In the genomic region with DNA sequence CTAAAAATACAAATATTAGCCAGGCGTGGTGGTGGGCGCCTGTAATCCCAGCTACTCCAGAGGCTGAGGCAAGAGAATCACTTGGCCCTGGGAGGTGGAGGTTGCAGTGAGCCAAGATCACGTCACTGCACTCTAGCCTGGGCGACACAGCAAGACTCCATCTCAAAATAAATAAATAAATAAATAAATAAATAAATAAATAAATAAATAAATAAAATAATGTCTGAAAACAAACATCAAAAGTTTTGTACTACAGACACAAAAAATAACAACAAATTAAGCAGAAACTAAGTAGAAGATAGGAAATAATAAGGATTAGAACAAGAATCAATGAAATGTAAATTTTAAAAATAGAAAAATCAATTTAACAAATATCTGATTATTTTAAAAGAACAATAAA, we compare ENCODE assay signal across 13 cellular contexts. TPM values are rescaled to one million over a fixed set of nuclear protein-coding genes. Genes with fewer than 3 reads are reported as not detected.
"Had no signal": no experiment of that assay in that cellular context is flagged by ENCODE, and none has a peak within 500 bp of the region (broad histone marks: within the 10 kb centered on the region; RNA-seq: fewer than 3 reads in every experiment).

No MANE protein-coding gene starts in this region.

RNA-seq across cellular contexts. Expression of a gene that starts 8.9 kb away (rescaled TPM):
- total RNA-seq: activated CD4-positive, alpha-beta memory T cell treated with anti-CD3 and anti-CD28 coated beads, Interleukin-2, amount 10 ng/mL, durations not matched to agents 7 days and 5 days; activated CD4-positive, alpha-beta T cell treated with anti-CD3 and anti-CD28 coated beads for 36 hours; activated CD4-positive, alpha-beta T cell treated with anti-CD3 and anti-CD28 coated beads, Interleukin-2, amount 10 ng/mL, durations not matched to agents 7 days and 5 days; activated CD8-positive, alpha-beta memory T cell treated with anti-CD3 and anti-CD28 coated beads, Interleukin-2, amount 10 ng/mL, durations not matched to agents 7 days and 5 days; activated CD8-positive, alpha-beta T cell treated with anti-CD3 and anti-CD28 coated beads, Interleukin-2, amount 10 ng/mL, durations not matched to agents 7 days and 5 days; activated naive CD8-positive, alpha-beta T cell treated with anti-CD3 and anti-CD28 coated beads, Interleukin-2, amount 10 ng/mL, durations not matched to agents 7 days and 5 days; activated T-helper 2 cell treated with anti-CD3 and anti-CD28 coated beads, Interferon-gamma antibody, Interleukin-2, Interleukin-4, amounts not matched to agents 10 μg/mL and 5 μg/mL and 100 μg/mL, durations not matched to agents 14 hours and 24 hours and 36 hours; ascending aorta; bronchial epithelial cell; cardiac muscle cell; chondrocyte; WTC11 had no signal
- polyA plus RNA-seq: adipose tissue, cardiac muscle cell had no signal

RNA-seq across cellular contexts. Expression of a gene that starts 21.2 kb away (rescaled TPM):
- total RNA-seq: activated CD4-positive, alpha-beta memory T cell treated with anti-CD3 and anti-CD28 coated beads, Interleukin-2, amount 10 ng/mL, durations not matched to agents 7 days and 5 days; activated CD4-positive, alpha-beta T cell treated with anti-CD3 and anti-CD28 coated beads for 36 hours; activated CD4-positive, alpha-beta T cell treated with anti-CD3 and anti-CD28 coated beads, Interleukin-2, amount 10 ng/mL, durations not matched to agents 7 days and 5 days; activated CD8-positive, alpha-beta memory T cell treated with anti-CD3 and anti-CD28 coated beads, Interleukin-2, amount 10 ng/mL, durations not matched to agents 7 days and 5 days; activated CD8-positive, alpha-beta T cell treated with anti-CD3 and anti-CD28 coated beads, Interleukin-2, amount 10 ng/mL, durations not matched to agents 7 days and 5 days; activated naive CD8-positive, alpha-beta T cell treated with anti-CD3 and anti-CD28 coated beads, Interleukin-2, amount 10 ng/mL, durations not matched to agents 7 days and 5 days; activated T-helper 2 cell treated with anti-CD3 and anti-CD28 coated beads, Interferon-gamma antibody, Interleukin-2, Interleukin-4, amounts not matched to agents 10 μg/mL and 5 μg/mL and 100 μg/mL, durations not matched to agents 14 hours and 24 hours and 36 hours; ascending aorta; bronchial epithelial cell; cardiac muscle cell; chondrocyte; WTC11 had no signal
- polyA plus RNA-seq: adipose tissue, cardiac muscle cell had no signal

RNA-seq across cellular contexts. Expression of a gene that starts 59.2 kb away (rescaled TPM):
- total RNA-seq: activated CD4-positive, alpha-beta memory T cell treated with anti-CD3 and anti-CD28 coated beads, Interleukin-2, amount 10 ng/mL, durations not matched to agents 7 days and 5 days; activated CD4-positive, alpha-beta T cell treated with anti-CD3 and anti-CD28 coated beads for 36 hours; activated CD4-positive, alpha-beta T cell treated with anti-CD3 and anti-CD28 coated beads, Interleukin-2, amount 10 ng/mL, durations not matched to agents 7 days and 5 days; activated CD8-positive, alpha-beta memory T cell treated with anti-CD3 and anti-CD28 coated beads, Interleukin-2, amount 10 ng/mL, durations not matched to agents 7 days and 5 days; activated CD8-positive, alpha-beta T cell treated with anti-CD3 and anti-CD28 coated beads, Interleukin-2, amount 10 ng/mL, durations not matched to agents 7 days and 5 days; activated naive CD8-positive, alpha-beta T cell treated with anti-CD3 and anti-CD28 coated beads, Interleukin-2, amount 10 ng/mL, durations not matched to agents 7 days and 5 days; activated T-helper 2 cell treated with anti-CD3 and anti-CD28 coated beads, Interferon-gamma antibody, Interleukin-2, Interleukin-4, amounts not matched to agents 10 μg/mL and 5 μg/mL and 100 μg/mL, durations not matched to agents 14 hours and 24 hours and 36 hours; ascending aorta; bronchial epithelial cell; cardiac muscle cell; chondrocyte; WTC11 had no signal
- polyA plus RNA-seq: adipose tissue, cardiac muscle cell had no signal
